In genomic region chr10:112839928-112840654, GRCh38 we compare ENCODE assay signal across 28 cellular contexts.
"Had no signal": no experiment of that assay in that cellular context is flagged by ENCODE, and none has a peak within 500 bp of the region (broad histone marks: within the 10 kb centered on the region; RNA-seq: fewer than 3 reads in every experiment).

No MANE protein-coding gene starts in this region.

- H3K36me3 ChIP-seq: brain microvascular endothelial cell, Peyer's patch, SJSA1 had no signal

- ATAC-seq: activated CD8-positive, alpha-beta T cell treated with anti-CD3 and anti-CD28 coated beads for 36 hours; activated T-cell treated with anti-CD3 and anti-CD28 coated beads, Interleukin-2, amount 50 U/mL, for 72 hours; activated T-helper 17 cell treated with anti-CD3 and anti-CD28 coated beads, Interleukin-2, amount 50 U/mL, for 72 hours; K562 had no signal

- H3K4me1 ChIP-seq: SJSA1 had no signal

- H3K4me3 Mint-ChIP-seq: activated CD4-positive, alpha-beta T cell treated with anti-CD3 and anti-CD28 coated beads, Interleukin-2, amount 10 ng/mL, durations not matched to agents 24 days and 14 days; activated CD8-positive, alpha-beta T cell treated with anti-CD3 and anti-CD28 coated beads for 36 hours; activated naive CD8-positive, alpha-beta T cell treated with anti-CD3 and anti-CD28 coated beads for 36 hours; activated T-cell treated with anti-CD3 and anti-CD28 coated beads, Interleukin-2, amount 50 U/mL, for 72 hours; activated T-helper 17 cell treated with anti-CD3 and anti-CD28 coated beads, Interleukin-2, amount 50 U/mL, for 72 hours; T-helper 1 cell treated with Interleukin-12 subunit alpha and Interleukin-12 subunit beta and Interleukin-4 antibody, amounts not matched to agents 30 μg/mL and 1 μg/mL, for 36 hours; T-helper 2 cell treated with Interferon-gamma antibody and Interleukin-4, amounts not matched to agents 5 μg/mL and 100 μg/mL, for 36 hours had no signal

- DNase-seq: activated CD4-positive, alpha-beta T cell treated with anti-CD3 and anti-CD28 coated beads, Interleukin-2, amount 10 ng/mL, durations not matched to agents 24 days and 14 days; activated CD4-positive, alpha-beta T cell treated with anti-CD3 and anti-CD28 coated beads, Interleukin-2, amount 50 U/mL, for 4 hours; activated CD8-positive, alpha-beta T cell treated with anti-CD3 and anti-CD28 coated beads for 36 hours; activated naive CD4-positive, alpha-beta T cell treated with anti-CD3 and anti-CD28 coated beads, Interleukin-2, amount 50 U/mL, for 16 hours; activated naive CD8-positive, alpha-beta T cell treated with anti-CD3 and anti-CD28 coated beads for 36 hours; activated T-cell treated with anti-CD3 and anti-CD28 coated beads, Interleukin-2, amount 50 U/mL, for 1 hour; activated T-cell treated with anti-CD3 and anti-CD28 coated beads, Interleukin-2, amount 50 U/mL, for 72 hours; amniotic stem cell; aorta; brain microvascular endothelial cell; central memory CD4-positive, alpha-beta T cell; NCI-H1105; NCI-H1417 treated with DMSO at 0.1 percent for 48 hours; NCI-H187 treated with DMSO at 0.1 percent for 48 hours; NCI-H2081 treated with DMSO at 0.1 percent for 48 hours; NCI-H226; NCI-H446 treated with DMSO at 0.1 percent for 48 hours; NCI-H524; NCI-H69; Peyer's patch; RPMI8226; SHP77 treated with DMSO at 0.1 percent for 48 hours; SK-N-SH had no signal

- H3K9me3 Mint-ChIP-seq: activated CD4-positive, alpha-beta T cell treated with anti-CD3 and anti-CD28 coated beads, Interleukin-2, amount 10 ng/mL, durations not matched to agents 24 days and 14 days; activated naive CD8-positive, alpha-beta T cell treated with anti-CD3 and anti-CD28 coated beads for 36 hours; activated T-helper 17 cell treated with anti-CD3 and anti-CD28 coated beads, Interleukin-2, amount 50 U/mL, for 72 hours; T-helper 1 cell treated with Interleukin-12 subunit alpha and Interleukin-12 subunit beta and Interleukin-4 antibody, amounts not matched to agents 30 μg/mL and 1 μg/mL, for 36 hours had no signal

- H3K4me1 Mint-ChIP-seq: activated CD4-positive, alpha-beta T cell treated with anti-CD3 and anti-CD28 coated beads, Interleukin-2, amount 10 ng/mL, durations not matched to agents 24 days and 14 days; activated naive CD8-positive, alpha-beta T cell treated with anti-CD3 and anti-CD28 coated beads for 36 hours; activated T-helper 17 cell treated with anti-CD3 and anti-CD28 coated beads, Interleukin-2, amount 50 U/mL, for 72 hours had no signal

- H3K27me3 Mint-ChIP-seq: activated CD4-positive, alpha-beta T cell treated with anti-CD3 and anti-CD28 coated beads, Interleukin-2, amount 10 ng/mL, durations not matched to agents 24 days and 14 days; activated CD8-positive, alpha-beta T cell treated with anti-CD3 and anti-CD28 coated beads for 36 hours; activated naive CD8-positive, alpha-beta T cell treated with anti-CD3 and anti-CD28 coated beads for 36 hours; activated T-helper 17 cell treated with anti-CD3 and anti-CD28 coated beads, Interleukin-2, amount 50 U/mL, for 72 hours had no signal

- H3K27ac Mint-ChIP-seq: activated CD4-positive, alpha-beta T cell treated with anti-CD3 and anti-CD28 coated beads, Interleukin-2, amount 10 ng/mL, durations not matched to agents 24 days and 14 days; activated CD8-positive, alpha-beta T cell treated with anti-CD3 and anti-CD28 coated beads for 36 hours; activated naive CD8-positive, alpha-beta T cell treated with anti-CD3 and anti-CD28 coated beads for 36 hours; activated T-cell treated with anti-CD3 and anti-CD28 coated beads, Interleukin-2, amount 50 U/mL, for 72 hours; activated T-helper 17 cell treated with anti-CD3 and anti-CD28 coated beads, Interleukin-2, amount 50 U/mL, for 72 hours; T-helper 1 cell treated with Interleukin-12 subunit alpha and Interleukin-12 subunit beta and Interleukin-4 antibody, amounts not matched to agents 30 μg/mL and 1 μg/mL, for 36 hours; T-helper 2 cell treated with Interferon-gamma antibody and Interleukin-4, amounts not matched to agents 5 μg/mL and 100 μg/mL, for 36 hours had no signal

- H3K4me3 ChIP-seq: K562, Peyer's patch, SJSA1 had no signal

- H3K27me3 ChIP-seq: brain microvascular endothelial cell, Peyer's patch, SJSA1 had no signal

- H3K27ac ChIP-seq: brain microvascular endothelial cell, Peyer's patch, SJSA1 had no signal

- H3K9me3 ChIP-seq: SJSA1, SK-N-SH had no signal
